ENCODE assay signal across 8 cellular contexts in the genomic region with DNA sequence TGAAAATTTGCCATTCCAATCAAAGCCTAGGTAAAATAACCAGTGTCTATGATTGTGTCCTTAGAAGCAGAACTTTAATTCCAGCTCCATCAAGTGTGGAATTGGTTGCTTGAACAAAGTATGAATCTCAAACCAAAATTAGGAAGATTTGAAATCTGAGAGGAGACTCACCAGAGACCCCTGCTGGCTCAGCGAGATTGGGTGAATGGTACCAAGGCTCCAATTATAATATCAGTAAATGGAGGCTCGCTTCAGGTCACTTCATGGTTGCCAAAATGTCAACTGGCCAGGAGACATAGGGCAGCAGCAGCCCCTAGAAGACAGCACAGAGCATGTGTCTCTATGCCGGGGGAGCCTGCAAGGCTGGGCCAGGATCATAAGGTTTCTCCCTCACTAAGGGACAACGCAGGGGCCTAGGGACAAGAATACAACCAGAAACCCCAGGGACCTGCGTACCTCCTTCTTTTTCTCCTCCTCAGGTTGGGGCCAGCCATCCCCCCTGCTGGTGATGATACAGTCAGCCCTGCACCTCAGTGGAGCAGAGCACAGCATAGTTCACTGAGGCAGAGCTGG. TPM values are rescaled to one million over a fixed set of nuclear protein-coding genes. Genes with fewer than 3 reads are reported as not detected.
DNase-seq lines count a peak whose midpoint lies in the region; ATAC-seq and TF ChIP-seq lines count a peak whose summit lies in the region.

No MANE protein-coding gene starts in this region.

- no peak overlapping the region for H3K4me3 ChIP-seq in osteoblast (ENCODE audit: insufficient read depth, low read length)
- no peak overlapping the region for H3K4me3 ChIP-seq in esophagus squamous epithelium

- no peak for DNase-seq in GM10266 (ENCODE audit: extremely low spot score)
- peak; percentile 22 for DNase-seq in OCI-M1 (lab: John Stamatoyannopoulos, UW)
- peak; percentile 33 for DNase-seq in central memory CD4-positive, alpha-beta T cell
- DNase-seq in osteoblast (ENCODE audit: insufficient read length, low spot score, missing footprints): no peak
- no peak for DNase-seq in NCI-H2107 treated with DMSO at 0.1 percent for 48 hours (lab: John Stamatoyannopoulos, UW; ENCODE audit: unreplicated experiment)
- no peak for DNase-seq in NCI-H2196 (lab: John Stamatoyannopoulos, UW; ENCODE audit: unreplicated experiment)
- no peak for DNase-seq in esophagus squamous epithelium (lab: John Stamatoyannopoulos, UW)

- no peak for ATAC-seq in HG03520 (IDR thresholded peaks at IDR 0.05; ENCODE audit: unreplicated experiment)

- peaks cover 21% of the 10 kb centered on the region for H3K79me2 ChIP-seq in osteoblast (ENCODE audit: insufficient read depth, low read length)

- no peak overlapping the region for H3K4me2 ChIP-seq in osteoblast (ENCODE audit: insufficient read depth, low read length)

- H3K9me3 ChIP-seq in osteoblast (ENCODE audit: low read depth, low read length): no peaks in the 10 kb centered on the region
- H3K9me3 ChIP-seq in esophagus squamous epithelium: no peaks in the 10 kb centered on the region

- 87 to 100% methylated on average over 4 of the region's 5 CpGs for WGBS in esophagus squamous epithelium, 2 donors

- H2AFZ ChIP-seq in osteoblast (ENCODE audit: low read length): no peak overlapping the region

- H3K27ac ChIP-seq in osteoblast (ENCODE audit: low read depth, low read length) (no peak overlapping the region), esophagus squamous epithelium (no peak overlapping the region)

- no peak for TF ChIP-seq POLR2A in esophagus squamous epithelium (IDR thresholded peaks at IDR 0.05)

- H3K4me1 ChIP-seq in osteoblast (ENCODE audit: insufficient read depth, low read length) (no peaks in the 10 kb centered on the region), esophagus squamous epithelium (no peaks in the 10 kb centered on the region)

- H3K27me3 ChIP-seq in osteoblast (ENCODE audit: insufficient read depth, low read length): no peaks in the 10 kb centered on the region
- H3K27me3 ChIP-seq in esophagus squamous epithelium: no peaks in the 10 kb centered on the region

- peak; percentile 39 for TF ChIP-seq CTCF in GM10266 (IDR thresholded peaks at IDR 0.05; ENCODE audit: control insufficient read depth, insufficient read depth, low read depth, missing control alignments)
- TF ChIP-seq CTCF in osteoblast (IDR thresholded peaks at IDR 0.05; ENCODE audit: extremely low read depth, low read depth, low read length): peak; percentile 46
- peak in 2 of 6 experiments; percentile 15 to 27 for TF ChIP-seq CTCF in esophagus squamous epithelium (IDR thresholded peaks at IDR 0.05)

- intact Hi-C loops in esophagus squamous epithelium (cut with DNase I): no loop called here

- peaks cover 3% of the 10 kb centered on the region for H3K36me3 ChIP-seq in osteoblast (ENCODE audit: insufficient read depth, low read length)
- H3K36me3 ChIP-seq in esophagus squamous epithelium: peaks cover 0 to 31% (median 3%) of the 10 kb centered on the region in 3 donors

- H4K20me1 ChIP-seq in osteoblast (ENCODE audit: insufficient read depth, low read length): no peaks in the 10 kb centered on the region

RNA-seq across cellular contexts. Expression of gene RBL1, which starts 14.0 kb away (rescaled TPM):
- 8.8 and 9.8 TPM in 2 replicates for total RNA-seq in osteoblast
- 10 to 100 TPM in 3 of 4 donors, 1 to 10 TPM in 1; 9.7 to 12.8 (median 11.6) TPM for total RNA-seq in esophagus squamous epithelium

Comparison
In these comparisons a context has a peak if more than half of its experiments do, and no peak if none do; other contexts are left out.
1. DNase-seq: peak in OCI-M1 (single experiment) and central memory CD4-positive, alpha-beta T cell (single experiment); none in GM10266 (single experiment), osteoblast (single experiment), NCI-H2107 treated with DMSO at 0.1 percent for 48 hours (single experiment), NCI-H2196 (single experiment) and esophagus squamous epithelium (single experiment).